In the genomic region with DNA sequence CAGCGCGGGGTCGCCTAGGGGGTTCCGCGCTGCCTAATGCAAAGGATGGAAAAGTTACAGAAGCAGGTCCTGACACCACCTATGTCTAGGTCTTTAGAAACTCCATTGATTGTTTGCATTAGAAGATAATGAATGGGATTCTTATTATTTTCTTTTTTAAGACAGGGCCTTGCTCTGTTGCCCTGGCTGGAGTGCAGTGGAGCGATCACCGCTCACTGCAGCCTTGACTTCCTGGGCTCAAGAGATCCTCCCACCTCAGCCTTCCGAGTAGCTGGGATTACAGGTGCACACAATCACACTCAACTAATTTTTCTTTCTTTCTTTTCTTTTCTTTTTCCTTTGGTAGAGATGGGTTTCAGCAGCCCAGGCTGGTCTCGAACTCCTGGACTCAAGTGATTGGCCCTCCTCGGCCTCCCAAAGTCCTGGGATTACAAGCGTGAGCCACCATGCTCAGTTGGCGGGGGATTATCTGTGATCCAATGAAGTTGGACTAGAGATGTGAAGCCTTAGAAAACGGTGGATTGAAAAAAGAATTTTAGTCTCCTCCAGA, we compare ENCODE assay signal across 8 cellular contexts. TPM values are rescaled to one million over a fixed set of nuclear protein-coding genes. Genes with fewer than 3 reads are reported as not detected.
A peak's percentile ranks its signal among the peaks of the same experiment; 100 is the strongest.
DNase-seq lines count a peak whose midpoint lies in the region; ATAC-seq and TF ChIP-seq lines count a peak whose summit lies in the region.

No MANE protein-coding gene starts in this region.

- POLR2A ChIA-PET in CD4-positive, alpha-beta memory T cell (lab: Charles Lee; ENCODE audit: partially characterized antibody), result interaction anchor here (1.1 to 5.2 kb wide), 3 partner anchors 10 to 544 kb away, joined by 3 to 94 read pairs (median 5); a partner anchor contains a TSS

- no peak for DNase-seq in CD4-positive, alpha-beta memory T cell
- DNase-seq in effector memory CD8-positive, alpha-beta T cell, result no peak
- DNase-seq in HPDE6-E6E7 (ENCODE audit: extremely low spot score), result no peak
- DNase-seq in sciatic nerve (ENCODE audit: low spot score), result no peak
- DNase-seq in activated CD4-positive, alpha-beta T cell treated with anti-CD3 and anti-CD28 coated beads for 48 hours, result no peak

- peak overlapping the region; percentile 93 to 100 (median 98) for H3K4me3 Mint-ChIP-seq in CD4-positive, alpha-beta memory T cell
- peak overlapping the region; percentile 91 to 95 for H3K4me3 Mint-ChIP-seq in effector memory CD8-positive, alpha-beta T cell

- H3K4me2 ChIP-seq in parathyroid adenoma (ENCODE audit: low read length), result peak overlapping the region; percentile 71

- peaks cover 0 to 3% (median 0%) of the 10 kb centered on the region in 8 donors for H3K9me3 Mint-ChIP-seq in CD4-positive, alpha-beta memory T cell
- H3K9me3 Mint-ChIP-seq in effector memory CD8-positive, alpha-beta T cell, result no peaks in the 10 kb centered on the region

- intact Hi-C loops in CD4-positive, alpha-beta memory T cell (cut with micrococcal nuclease), result no loop called here
- intact Hi-C loops in sciatic nerve (cut with DNase I), result no loop called here

- H3K4me1 Mint-ChIP-seq in CD4-positive, alpha-beta memory T cell, result peaks cover 12 to 32% (median 18%) of the 10 kb centered on the region in 4 donors
- peaks cover 17 to 21% of the 10 kb centered on the region in 2 donors for H3K4me1 Mint-ChIP-seq in effector memory CD8-positive, alpha-beta T cell (ENCODE audit: low read depth in 2 of 2)

- H3K27ac ChIP-seq in CD4-positive, alpha-beta memory T cell (ENCODE audit: low read depth, low read length), result peak overlapping the region; percentile 43
- H3K27ac ChIP-seq in KOPT-K1 (ENCODE audit: low read depth, low read length, poor library complexity, severe bottlenecking) (peak overlapping the region; percentile 64), parathyroid adenoma (peak overlapping the region; percentile 75)

- no peaks in the 10 kb centered on the region for H3K27me3 Mint-ChIP-seq in CD4-positive, alpha-beta memory T cell
- H3K27me3 Mint-ChIP-seq in effector memory CD8-positive, alpha-beta T cell, result no peaks in the 10 kb centered on the region

- peak overlapping the region in 6 of 7 donors; percentile 35 to 94 (median 84) for H3K27ac Mint-ChIP-seq in CD4-positive, alpha-beta memory T cell
- H3K27ac Mint-ChIP-seq in effector memory CD8-positive, alpha-beta T cell, result peak overlapping the region; percentile 69 to 77

- ATAC-seq in GM21529 (IDR thresholded peaks at IDR 0.05; ENCODE audit: unreplicated experiment), result peak; percentile 16
- no peak for ATAC-seq in effector memory CD8-positive, alpha-beta T cell (replicated peaks)
- ATAC-seq in sciatic nerve, result no peak

- H3K36me3 Mint-ChIP-seq in CD4-positive, alpha-beta memory T cell, result peaks cover 6 to 30% of the 10 kb centered on the region in 2 donors
- H3K36me3 Mint-ChIP-seq in effector memory CD8-positive, alpha-beta T cell (ENCODE audit: insufficient read depth), result peaks cover 14% of the 10 kb centered on the region

- H3K4me1 ChIP-seq in CD4-positive, alpha-beta memory T cell (ENCODE audit: insufficient read depth, low read length), result peaks cover 14% of the 10 kb centered on the region
- peaks cover 6% of the 10 kb centered on the region for H3K4me1 ChIP-seq in parathyroid adenoma

- H3K4me3 ChIP-seq in CD4-positive, alpha-beta memory T cell (ENCODE audit: low read length in 2 of 2), result peak overlapping the region; percentile 91 to 92
- H3K4me3 ChIP-seq in parathyroid adenoma (ENCODE audit: low read depth, low read length), result peak overlapping the region; percentile 92

- no peak for TF ChIP-seq CTCF in parathyroid adenoma (IDR thresholded peaks at IDR 0.05)

- peak overlapping the region; percentile 84 for H2AFZ ChIP-seq in parathyroid adenoma

- H3K79me2 ChIP-seq in parathyroid adenoma, result no peaks in the 10 kb centered on the region

- peaks cover under 1% of the 10 kb centered on the region for H3K36me3 ChIP-seq in CD4-positive, alpha-beta memory T cell (ENCODE audit: insufficient read depth, low read length)
- H3K36me3 ChIP-seq in KOPT-K1 (ENCODE audit: insufficient read depth, low read length) (peaks cover 30% of the 10 kb centered on the region), parathyroid adenoma (ENCODE audit: control insufficient read depth, insufficient read depth, low read length) (no peaks in the 10 kb centered on the region)

- H3K9ac ChIP-seq in parathyroid adenoma, result no peak overlapping the region

- H3K27me3 ChIP-seq in CD4-positive, alpha-beta memory T cell (ENCODE audit: insufficient read depth, low read length), result no peaks in the 10 kb centered on the region
- H3K27me3 ChIP-seq in parathyroid adenoma (ENCODE audit: control insufficient read depth, insufficient read depth, low read length), result no peaks in the 10 kb centered on the region

- no peaks in the 10 kb centered on the region for H3K9me3 ChIP-seq in CD4-positive, alpha-beta memory T cell (ENCODE audit: control insufficient read depth in 1 of 2, low read length in 2 of 2)
- H3K9me3 ChIP-seq in KOPT-K1 (ENCODE audit: insufficient read depth, low read length, poor library complexity, severe bottlenecking) (no peaks in the 10 kb centered on the region), parathyroid adenoma (ENCODE audit: control insufficient read depth, low read length) (no peaks in the 10 kb centered on the region)

- CTCF ChIA-PET in CD4-positive, alpha-beta memory T cell (lab: Charles Lee; ENCODE audit: partially characterized antibody), result interaction anchor here (1.2 to 6.6 kb wide), 4 partner anchors 14 to 83 kb away, joined by 4 to 138 read pairs (median 27); a partner anchor contains a TSS

RNA-seq across cellular contexts. Expression of a gene that starts 0.8 kb away (rescaled TPM):
- 10 to 100 TPM; 25.6 to 25.9 TPM for total RNA-seq in CD4-positive, alpha-beta memory T cell
- 1 to 10 TPM; 5.9 to 6.1 TPM for polyA plus RNA-seq in CD4-positive, alpha-beta memory T cell
- total RNA-seq in sciatic nerve, result 78.4 TPM

RNA-seq across cellular contexts. Expression of a gene that starts 10.4 kb away (rescaled TPM):
- 10 to 100 TPM; 44.5 to 45.8 TPM for total RNA-seq in CD4-positive, alpha-beta memory T cell
- polyA plus RNA-seq in CD4-positive, alpha-beta memory T cell, result 1 to 10 TPM; 3.3 to 8.3 TPM
- 59.0 TPM for total RNA-seq in sciatic nerve
